ENCODE assay signal across 27 cellular contexts in genomic region chr20:64027981-64028685, GRCh38. TPM values are rescaled to one million over a fixed set of nuclear protein-coding genes. Genes with fewer than 3 reads are reported as not detected.
A peak's percentile ranks its signal among the peaks of the same experiment; 100 is the strongest.
DNase-seq lines count a peak whose midpoint lies in the region; ATAC-seq and TF ChIP-seq lines count a peak whose summit lies in the region.
"Had no signal": no experiment of that assay in that cellular context is flagged by ENCODE, and none has a peak within 500 bp of the region (broad histone marks: within the 10 kb centered on the region; RNA-seq: fewer than 3 reads in every experiment).

No MANE protein-coding gene starts in this region.

- H3K4me3 ChIP-seq in adrenal gland: no peak overlapping the region
- H3K4me3 ChIP-seq: lung, psoas muscle, SJCRH30, smooth muscle cell, tibial nerve had no signal

- H3K27ac Mint-ChIP-seq in activated CD8-positive, alpha-beta memory T cell treated with anti-CD3 and anti-CD28 coated beads, Interleukin-2, amount 10 ng/mL, durations not matched to agents 7 days and 5 days: peak overlapping the region; percentile 56
- peak overlapping the region; percentile 33 to 77 for H3K27ac Mint-ChIP-seq in activated naive CD4-positive, alpha-beta T cell treated with anti-CD3 and anti-CD28 coated beads, Interleukin-2, amount 50 U/mL, for 72 hours
- peak overlapping the region; percentile 77 for H3K27ac Mint-ChIP-seq in stimulated activated effector memory CD8-positive, alpha-beta T cell treated with anti-CD3 and anti-CD28 coated beads, Interleukin-12 subunit alpha, Interleukin-12 subunit beta, amount 100 ng/mL, for 72 hours
- H3K27ac Mint-ChIP-seq: activated CD4-positive, alpha-beta T cell treated with anti-CD3 and anti-CD28 coated beads, Interleukin-2, amount 10 ng/mL, durations not matched to agents 7 days and 5 days; stimulated activated naive CD8-positive, alpha-beta T cell treated with anti-CD3 and anti-CD28 coated beads, Interleukin-15, Interleukin-2, amounts not matched to agents 100 ng/mL and 50 ng/mL, for 24 hours; T-helper 2 cell treated with Interferon-gamma antibody and Interleukin-4, amounts not matched to agents 5 μg/mL and 100 μg/mL, for 36 hours had no signal

- WGBS in adrenal gland, 4 donors: 80 to 90% (median 90%) methylated on average over 16 to 24 of the region's 24 CpGs

- no peaks in the 10 kb centered on the region for H3K4me1 ChIP-seq in adrenal gland (replicated peaks in 1 of 2)
- H3K4me1 ChIP-seq: psoas muscle, tibial nerve had no signal

- peaks cover 38% of the 10 kb centered on the region for H3K36me3 Mint-ChIP-seq in activated CD8-positive, alpha-beta memory T cell treated with anti-CD3 and anti-CD28 coated beads, Interleukin-2, amount 10 ng/mL, durations not matched to agents 7 days and 5 days
- H3K36me3 Mint-ChIP-seq in activated naive CD4-positive, alpha-beta T cell treated with anti-CD3 and anti-CD28 coated beads, Interleukin-2, amount 50 U/mL, for 72 hours: peaks cover 16 to 18% of the 10 kb centered on the region in 2 donors
- H3K36me3 Mint-ChIP-seq in stimulated activated effector memory CD8-positive, alpha-beta T cell treated with anti-CD3 and anti-CD28 coated beads, Interleukin-12 subunit alpha, Interleukin-12 subunit beta, amount 100 ng/mL, for 72 hours: peaks cover 98% of the 10 kb centered on the region

- no peaks in the 10 kb centered on the region for H3K27me3 ChIP-seq in adrenal gland
- H3K27me3 ChIP-seq: neutrophil, SJCRH30, tibial nerve had no signal

- peaks cover 0 to 97% of the 10 kb centered on the region in 2 donors for H3K36me3 ChIP-seq in adrenal gland (replicated peaks in 1 of 2)

- CTCF ChIA-PET in activated CD8-positive, alpha-beta memory T cell treated with anti-CD3 and anti-CD28 coated beads, Interleukin-2, amount 10 ng/mL, durations not matched to agents 7 days and 5 days (lab: Charles Lee): no interaction called here

- H3K4me3 Mint-ChIP-seq in activated CD8-positive, alpha-beta memory T cell treated with anti-CD3 and anti-CD28 coated beads, Interleukin-2, amount 10 ng/mL, durations not matched to agents 7 days and 5 days: no peak overlapping the region
- no peak overlapping the region for H3K4me3 Mint-ChIP-seq in stimulated activated effector memory CD8-positive, alpha-beta T cell treated with anti-CD3 and anti-CD28 coated beads, Interleukin-12 subunit alpha, Interleukin-12 subunit beta, amount 100 ng/mL, for 72 hours
- H3K4me3 Mint-ChIP-seq: activated CD4-positive, alpha-beta T cell treated with anti-CD3 and anti-CD28 coated beads, Interleukin-2, amount 10 ng/mL, durations not matched to agents 7 days and 5 days; H9; stimulated activated naive CD8-positive, alpha-beta T cell treated with anti-CD3 and anti-CD28 coated beads, Interleukin-15, Interleukin-2, amounts not matched to agents 100 ng/mL and 50 ng/mL, for 24 hours; T-helper 2 cell treated with Interferon-gamma antibody and Interleukin-4, amounts not matched to agents 5 μg/mL and 100 μg/mL, for 36 hours had no signal

- no peaks in the 10 kb centered on the region for H3K9me3 Mint-ChIP-seq in activated CD8-positive, alpha-beta memory T cell treated with anti-CD3 and anti-CD28 coated beads, Interleukin-2, amount 10 ng/mL, durations not matched to agents 7 days and 5 days (ENCODE audit: low read depth)
- H3K9me3 Mint-ChIP-seq in activated naive CD4-positive, alpha-beta T cell treated with anti-CD3 and anti-CD28 coated beads, Interleukin-2, amount 50 U/mL, for 72 hours: no peaks in the 10 kb centered on the region
- no peaks in the 10 kb centered on the region for H3K9me3 Mint-ChIP-seq in stimulated activated effector memory CD8-positive, alpha-beta T cell treated with anti-CD3 and anti-CD28 coated beads, Interleukin-12 subunit alpha, Interleukin-12 subunit beta, amount 100 ng/mL, for 72 hours
- H3K9me3 Mint-ChIP-seq: activated CD4-positive, alpha-beta T cell treated with anti-CD3 and anti-CD28 coated beads, Interleukin-2, amount 10 ng/mL, durations not matched to agents 7 days and 5 days; H9; stimulated activated naive CD8-positive, alpha-beta T cell treated with anti-CD3 and anti-CD28 coated beads, Interleukin-15, Interleukin-2, amounts not matched to agents 100 ng/mL and 50 ng/mL, for 24 hours; T-helper 2 cell treated with Interferon-gamma antibody and Interleukin-4, amounts not matched to agents 5 μg/mL and 100 μg/mL, for 36 hours had no signal

- H3K4me1 Mint-ChIP-seq in activated CD8-positive, alpha-beta memory T cell treated with anti-CD3 and anti-CD28 coated beads, Interleukin-2, amount 10 ng/mL, durations not matched to agents 7 days and 5 days: peaks cover 8% of the 10 kb centered on the region
- peaks cover 6% of the 10 kb centered on the region for H3K4me1 Mint-ChIP-seq in stimulated activated effector memory CD8-positive, alpha-beta T cell treated with anti-CD3 and anti-CD28 coated beads, Interleukin-12 subunit alpha, Interleukin-12 subunit beta, amount 100 ng/mL, for 72 hours
- H3K4me1 Mint-ChIP-seq: activated CD4-positive, alpha-beta T cell treated with anti-CD3 and anti-CD28 coated beads, Interleukin-2, amount 10 ng/mL, durations not matched to agents 7 days and 5 days; H9 had no signal

- no peak for TF ChIP-seq CTCF in adrenal gland (IDR thresholded peaks at IDR 0.05)

- no peak for DNase-seq in activated CD8-positive, alpha-beta memory T cell treated with anti-CD3 and anti-CD28 coated beads, Interleukin-2, amount 10 ng/mL, durations not matched to agents 7 days and 5 days
- no peak for DNase-seq in activated CD8-positive, alpha-beta memory T cell treated with anti-CD3 and anti-CD28 coated beads for 24 hours
- no peak for DNase-seq in activated naive CD4-positive, alpha-beta T cell treated with anti-CD3 and anti-CD28 coated beads, Interleukin-2, amount 50 U/mL, for 72 hours (ENCODE audit: low spot score in 2 of 2)
- no peak for DNase-seq in stimulated activated effector memory CD8-positive, alpha-beta T cell treated with anti-CD3 and anti-CD28 coated beads, Interleukin-12 subunit alpha, Interleukin-12 subunit beta, amount 100 ng/mL, for 72 hours (ENCODE audit: low spot score in 2 of 2)
- no peak for DNase-seq in adrenal gland
- no peak for DNase-seq in activated gamma-delta T cell treated with Interleukin-2 at 50 U/mL for 16 hours
- DNase-seq: activated CD4-positive, alpha-beta T cell treated with anti-CD3 and anti-CD28 coated beads, Interleukin-2, amount 10 ng/mL, durations not matched to agents 7 days and 5 days; activated CD8-positive, alpha-beta memory T cell treated with anti-CD3 and anti-CD28 coated beads, Interleukin-2, amount 50 U/mL, for 48 hours; aorta; dermis blood vessel endothelial cell; DMS79 treated with DMSO at 0.1 percent for 48 hours; H9; KBM-7; kidney glomerular epithelial cell; NCI-H146; NCI-H510A treated with DMSO at 0.1 percent for 48 hours; NK-92 treated with Interleukin-12 subunit alpha and Interleukin-12 subunit beta, amount 100 ng/mL, for 24 hours; psoas muscle; SJCRH30; stimulated activated CD4-positive, alpha-beta T cell treated with anti-CD3 and anti-CD28 coated beads, Interleukin-2, amount 100 ng/mL, for 48 hours; WERI-Rb-1 had no signal

- TF ChIP-seq POLR2A in adrenal gland (IDR thresholded peaks at IDR 0.05): no peak

- ATAC-seq in activated CD8-positive, alpha-beta memory T cell treated with anti-CD3 and anti-CD28 coated beads, Interleukin-2, amount 10 ng/mL, durations not matched to agents 7 days and 5 days: no peak
- no peak for ATAC-seq in activated naive CD4-positive, alpha-beta T cell treated with anti-CD3 and anti-CD28 coated beads, Interleukin-2, amount 50 U/mL, for 72 hours
- ATAC-seq in stimulated activated effector memory CD8-positive, alpha-beta T cell treated with anti-CD3 and anti-CD28 coated beads, Interleukin-12 subunit alpha, Interleukin-12 subunit beta, amount 100 ng/mL, for 72 hours: no peak
- ATAC-seq: psoas muscle had no signal

- no peak overlapping the region for H3K27ac ChIP-seq in adrenal gland
- H3K27ac ChIP-seq: neutrophil, psoas muscle, SJCRH30, tibial nerve, WERI-Rb-1 had no signal

- intact Hi-C loops in adrenal gland (cut with DNase I): no loop called here

- no peaks in the 10 kb centered on the region for H3K9me3 ChIP-seq in adrenal gland (replicated peaks in 1 of 3)
- H3K9me3 ChIP-seq: neutrophil, psoas muscle, SJCRH30, tibial nerve had no signal

- H3K27me3 Mint-ChIP-seq in activated CD8-positive, alpha-beta memory T cell treated with anti-CD3 and anti-CD28 coated beads, Interleukin-2, amount 10 ng/mL, durations not matched to agents 7 days and 5 days: no peaks in the 10 kb centered on the region
- H3K27me3 Mint-ChIP-seq: activated CD4-positive, alpha-beta T cell treated with anti-CD3 and anti-CD28 coated beads, Interleukin-2, amount 10 ng/mL, durations not matched to agents 7 days and 5 days; stimulated activated naive CD8-positive, alpha-beta T cell treated with anti-CD3 and anti-CD28 coated beads, Interleukin-15, Interleukin-2, amounts not matched to agents 100 ng/mL and 50 ng/mL, for 24 hours had no signal

RNA-seq across cellular contexts. Expression of gene C20orf204, which starts 7.8 kb away (rescaled TPM):
- total RNA-seq in activated CD8-positive, alpha-beta memory T cell treated with anti-CD3 and anti-CD28 coated beads, Interleukin-2, amount 10 ng/mL, durations not matched to agents 7 days and 5 days: 10 to 100 TPM; 17.5 to 19.0 TPM
- 10 to 100 TPM; 14.2 to 18.8 TPM for total RNA-seq in activated naive CD4-positive, alpha-beta T cell treated with anti-CD3 and anti-CD28 coated beads, Interleukin-2, amount 50 U/mL, for 72 hours
- 1 to 10 TPM in 2 of 8 donors, under 1 TPM in 6; 0.13 to 1.9 (median 0.42) TPM for total RNA-seq in adrenal gland
- polyA plus RNA-seq in adrenal gland: 1 to 10 TPM in 2 of 3 donors, under 1 TPM in 1; 0.05 to 4.8 (median 1.6) TPM

RNA-seq across cellular contexts. Expression of gene SOX18, which starts 21.3 kb away (rescaled TPM):
- 1 to 10 TPM in 1 of 2 experiments, under 1 TPM in 1; 0.20 to 1.8 TPM for total RNA-seq in activated CD8-positive, alpha-beta memory T cell treated with anti-CD3 and anti-CD28 coated beads, Interleukin-2, amount 10 ng/mL, durations not matched to agents 7 days and 5 days
- total RNA-seq in activated naive CD4-positive, alpha-beta T cell treated with anti-CD3 and anti-CD28 coated beads, Interleukin-2, amount 50 U/mL, for 72 hours: 1 to 10 TPM in 1 of 2 donors, under 1 TPM in 1; 0.39 to 1.4 TPM
- total RNA-seq in adrenal gland: 10 to 100 TPM in 5 of 8 donors, 1 to 10 TPM in 3; 3.0 to 45.2 (median 32.2) TPM
- 10 to 100 TPM in 2 of 3 donors, under 1 TPM in 1; 0.59 to 51.0 (median 16.2) TPM for polyA plus RNA-seq in adrenal gland

RNA-seq across cellular contexts. Expression of gene TCEA2, which starts 34.9 kb away (rescaled TPM):
- 10 to 100 TPM; 54.3 to 57.4 TPM for total RNA-seq in activated CD8-positive, alpha-beta memory T cell treated with anti-CD3 and anti-CD28 coated beads, Interleukin-2, amount 10 ng/mL, durations not matched to agents 7 days and 5 days
- total RNA-seq in activated naive CD4-positive, alpha-beta T cell treated with anti-CD3 and anti-CD28 coated beads, Interleukin-2, amount 50 U/mL, for 72 hours: 10 to 100 TPM; 21.9 to 79.3 TPM
- total RNA-seq in adrenal gland: 10 to 100 TPM; 12.6 to 78.6 (median 53.7) TPM
- polyA plus RNA-seq in adrenal gland: 100 to 1,000 TPM in 2 of 3 donors, 10 to 100 TPM in 1; 19.6 to 184 (median 132) TPM

RNA-seq across cellular contexts. Expression of gene PRPF6, which starts 47.2 kb away (rescaled TPM):
- total RNA-seq in activated CD8-positive, alpha-beta memory T cell treated with anti-CD3 and anti-CD28 coated beads, Interleukin-2, amount 10 ng/mL, durations not matched to agents 7 days and 5 days: 10 to 100 TPM; 77.5 to 80.6 TPM
- total RNA-seq in activated naive CD4-positive, alpha-beta T cell treated with anti-CD3 and anti-CD28 coated beads, Interleukin-2, amount 50 U/mL, for 72 hours: 10 to 100 TPM; 82.1 to 82.7 TPM
- total RNA-seq in adrenal gland: 10 to 100 TPM; 51.6 to 73.9 (median 58.4) TPM
- polyA plus RNA-seq in adrenal gland: 10 to 100 TPM; 48.3 to 49.8 (median 49.1) TPM

RNA-seq across cellular contexts. Expression of gene SAMD10, which starts 48.7 kb away (rescaled TPM):
- 10 to 100 TPM; 26.0 to 33.4 TPM for total RNA-seq in activated CD8-positive, alpha-beta memory T cell treated with anti-CD3 and anti-CD28 coated beads, Interleukin-2, amount 10 ng/mL, durations not matched to agents 7 days and 5 days
- 10 to 100 TPM in 1 of 2 donors, 1 to 10 TPM in 1; 8.2 to 65.4 TPM for total RNA-seq in activated naive CD4-positive, alpha-beta T cell treated with anti-CD3 and anti-CD28 coated beads, Interleukin-2, amount 50 U/mL, for 72 hours
- 1 to 10 TPM; 1.1 to 8.8 (median 4.6) TPM for total RNA-seq in adrenal gland
- 1 to 10 TPM; 1.7 to 8.4 (median 4.4) TPM for polyA plus RNA-seq in adrenal gland
- total RNA-seq: SJCRH30 had no signal

Comparison
In these comparisons a context has a peak if more than half of its experiments do, and no peak if none do; other contexts are left out.
1. RNA of gene C20orf204, which starts 7.8 kb away (total RNA-seq): 17.5 to 19.0 TPM in activated CD8-positive, alpha-beta memory T cell treated with anti-CD3 and anti-CD28 coated beads, Interleukin-2, amount 10 ng/mL, durations not matched to agents 7 days and 5 days and 14.2 to 18.8 TPM in activated naive CD4-positive, alpha-beta T cell treated with anti-CD3 and anti-CD28 coated beads, Interleukin-2, amount 50 U/mL, for 72 hours; 0.13 to 1.9 TPM in adrenal gland; every median in the first group is over 4 times any median in the second.
2. Peak in every context shown above with its lines, with median percentiles within 50 percentile points of each other: H3K27ac Mint-ChIP-seq.